ENCODE assay signal across 8 cellular contexts in the genomic region with DNA sequence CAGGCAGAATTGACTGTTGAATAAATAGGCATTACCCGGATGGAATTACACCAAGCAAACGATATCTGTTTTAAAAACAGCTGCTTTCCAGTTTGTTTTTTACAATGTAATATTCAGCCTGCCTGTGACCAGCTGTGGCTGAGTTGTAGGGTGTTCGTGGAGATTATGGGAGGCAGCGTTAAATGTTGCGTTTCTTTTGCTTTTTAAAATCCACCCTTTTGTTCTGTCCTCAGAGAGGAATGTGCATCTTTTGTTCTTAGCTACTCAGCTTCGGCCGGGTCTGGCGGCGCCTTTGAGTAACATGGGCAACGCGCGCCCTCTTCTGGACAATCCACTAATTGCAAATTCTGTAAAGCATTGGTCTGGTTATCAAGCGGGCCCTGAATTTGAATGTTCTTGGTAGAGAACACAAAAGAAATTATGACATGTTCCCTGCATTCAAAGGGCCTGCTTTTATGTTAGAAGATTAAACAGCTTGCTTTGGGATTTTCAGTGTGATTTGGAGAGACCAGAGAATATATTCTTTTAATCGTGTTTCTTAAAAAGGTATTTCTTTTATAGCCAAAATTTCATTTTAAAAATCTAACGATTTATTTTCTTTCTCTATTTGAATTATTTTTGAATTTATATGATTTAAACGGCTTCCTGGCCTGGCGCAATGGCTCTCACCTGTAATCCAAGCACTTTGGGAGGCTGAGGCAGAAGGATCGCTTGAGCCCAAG.
DNase-seq lines count a peak whose midpoint lies in the region; FAIRE-seq and TF ChIP-seq lines count a peak whose summit lies in the region.

No MANE protein-coding gene starts in this region.

- H3K9me1 ChIP-seq in endothelial cell of umbilical vein (replicated peaks; ENCODE audit: control insufficient read depth, extremely low read depth, insufficient read depth, low read length): no peaks in the 10 kb centered on the region

- dilution Hi-C loops in endothelial cell of umbilical vein (cut with MboI; ENCODE audit: extremely low pct_ligation_motif_present, low sequenced_read_pairs): no loop called here

- H3K27me3 ChIP-seq in HUES64 (ENCODE audit: insufficient read depth, low read length) (no peaks in the 10 kb centered on the region), endothelial cell of umbilical vein (ENCODE audit: control insufficient read depth in 2 of 2, insufficient read depth in 2 of 2, low read length in 2 of 2) (no peaks in the 10 kb centered on the region)

- FAIRE-seq in GM19239 (lab: Jason Lieb, UNC) (peak; percentile 92), endothelial cell of umbilical vein (lab: Jason Lieb, UNC) (peak; percentile 96)

- H3K4me2 ChIP-seq in endothelial cell of umbilical vein (ENCODE audit: insufficient read depth, low read length): peak overlapping the region; percentile 59

- no peaks in the 10 kb centered on the region for H3K79me2 ChIP-seq in endothelial cell of umbilical vein (ENCODE audit: control insufficient read depth, insufficient read depth, low read length)

- WGBS in HUES64: 25% methylated on average over 17 of the region's 18 CpGs

- H4K20me1 ChIP-seq in endothelial cell of umbilical vein (replicated peaks; ENCODE audit: control insufficient read depth, extremely low read depth, insufficient read depth, low read length): no peaks in the 10 kb centered on the region

- DNase-seq in AG08395 (ENCODE audit: low spot score) (peak; percentile 74), GM19239 (ENCODE audit: insufficient read length, low spot score) (peak; percentile 47), NOMO-1 treated with dmso at 0.1 percent for 144 hours (lab: John Stamatoyannopoulos, UW; ENCODE audit: unreplicated experiment) (peak; percentile 65), endothelial cell of umbilical vein (ENCODE audit: low read depth, low spot score) (peak; percentile 86), midbrain (lab: John Stamatoyannopoulos, UW) (peak; percentile 95)
- DNase-seq in activated CD8-positive, alpha-beta memory T cell treated with anti-CD3 and anti-CD28 coated beads, Interleukin-2, amount 50 U/mL, for 24 hours (ENCODE audit: extremely low read depth): peak; percentile 59
- DNase-seq in stimulated activated CD8-positive, alpha-beta memory T cell treated with anti-CD3 and anti-CD28 coated beads, Interleukin-4, amount 100 ng/mL, for 1 hour (ENCODE audit: low read depth in 2 of 2, low spot score in 1 of 2): peak; percentile 75 to 78

- H3K36me3 ChIP-seq in HUES64 (ENCODE audit: insufficient read depth, low read length): no peaks in the 10 kb centered on the region
- H3K36me3 ChIP-seq in endothelial cell of umbilical vein (ENCODE audit: control insufficient read depth in 2 of 2, extremely low read depth in 1 of 2, insufficient read depth in 2 of 2, low read length in 2 of 2): no peaks in the 10 kb centered on the region

- H2AFZ ChIP-seq in endothelial cell of umbilical vein (ENCODE audit: low read depth, low read length): peak overlapping the region; percentile 46

- BruUV-seq in endothelial cell of umbilical vein (replicated peaks; lab: Mats Ljungman, UMichigan): no TSS peak

- intact Hi-C loops in endothelial cell of umbilical vein (cut with micrococcal nuclease): loop anchor here (1.0 to 10.0 kb wide), 7 partner anchors 45 to 721 kb away; a partner anchor contains a TSS

- H3K9me3 ChIP-seq in HUES64 (ENCODE audit: insufficient read depth, low read depth, low read length): no peaks in the 10 kb centered on the region
- no peaks in the 10 kb centered on the region for H3K9me3 ChIP-seq in endothelial cell of umbilical vein (replicated peaks; ENCODE audit: control insufficient read depth, insufficient read depth, low read length)

- CTCF ChIA-PET in endothelial cell of umbilical vein (lab: Charles Lee): interaction anchor here (0.7 to 4.3 kb wide), 45 partner anchors 9 to 1303 kb away, joined by 3 to 138 read pairs (median 4); a partner anchor contains a TSS

- TF ChIP-seq CTCF in endothelial cell of umbilical vein (IDR thresholded peaks at IDR 0.05; ENCODE audit: extremely low read depth in 1 of 2, insufficient read depth in 1 of 2, low read depth in 1 of 2, low read length in 2 of 2): peak; percentile 77 to 82

- H3K4me1 ChIP-seq in HUES64 (ENCODE audit: insufficient read depth, low read length) (peaks cover 17% of the 10 kb centered on the region), endothelial cell of umbilical vein (ENCODE audit: control insufficient read depth, extremely low read depth, insufficient read depth, low read length) (no peaks in the 10 kb centered on the region)

- H3K4me3 ChIP-seq in HUES64 (ENCODE audit: low read length): peak overlapping the region; percentile 45
- H3K4me3 ChIP-seq in endothelial cell of umbilical vein (replicated peaks in 1 of 3; ENCODE audit: insufficient read depth in 1 of 3, low read depth in 1 of 3, low read length in 3 of 3): peak overlapping the region in 1 of 3 experiments; percentile 31

- H3K27ac ChIP-seq in HUES64 (ENCODE audit: low read depth, low read length): peak overlapping the region; percentile 75
- H3K27ac ChIP-seq in endothelial cell of umbilical vein (ENCODE audit: insufficient read depth, low read depth, low read length): no peak overlapping the region

- no peak for TF ChIP-seq POLR2A in endothelial cell of umbilical vein (IDR thresholded peaks at IDR 0.05; ENCODE audit: low read depth, low read length)

- POLR2A ChIA-PET in endothelial cell of umbilical vein (lab: Charles Lee): interaction anchor here (0.6 to 0.8 kb wide), 2 partner anchors 280 to 1511 kb away, joined by 3 read pairs; no protein-coding TSS in a partner anchor

- H3K9ac ChIP-seq in HUES64 (ENCODE audit: low read depth, low read length): peak overlapping the region; percentile 71
- H3K9ac ChIP-seq in endothelial cell of umbilical vein (replicated peaks; ENCODE audit: extremely low read depth, insufficient read depth, low read length): peak overlapping the region; percentile 45

TF ChIP-seq in endothelial cell of umbilical vein, 7 proteins besides CTCF, POLR2A, EP300 and RAD21:
- no peak for TF ChIP-seq FOS (IDR thresholded peaks at IDR 0.05; ENCODE audit: borderline replicate concordance, insufficient read depth, low read length)
- TF ChIP-seq, protein P1, sequence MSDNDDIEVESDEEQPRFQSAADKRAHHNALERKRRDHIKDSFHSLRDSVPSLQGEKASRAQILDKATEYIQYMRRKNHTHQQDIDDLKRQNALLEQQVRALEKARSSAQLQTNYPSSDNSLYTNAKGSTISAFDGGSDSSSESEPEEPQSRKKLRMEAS (IDR thresholded peaks at IDR 0.05; ENCODE audit: insufficient read depth, insufficient read length): no peak
- TF ChIP-seq JUN (IDR thresholded peaks at IDR 0.05; ENCODE audit: borderline replicate concordance, insufficient read depth, insufficient read length, low read depth): no peak
- TF ChIP-seq POLR2AphosphoS5 (IDR thresholded peaks at IDR 0.05; ENCODE audit: insufficient read depth, low read depth, low read length): no peak
- no peak for TF ChIP-seq GATA2 (IDR thresholded peaks at IDR 0.05; ENCODE audit: insufficient read depth, insufficient read length, low read depth, low read length)
- no peak for TF ChIP-seq MYC (IDR thresholded peaks at IDR 0.05; ENCODE audit: low read depth, low read length)
- TF ChIP-seq EZH2 (IDR thresholded peaks at IDR 0.05; ENCODE audit: borderline replicate concordance, low read depth, low read length, severe bottlenecking): no peak
